8 cellular contexts compared by ENCODE assay signal in genomic region chr5:108148715-108149139, GRCh38.
DNase-seq lines count a peak whose midpoint lies in the region; ATAC-seq, FAIRE-seq and TF ChIP-seq lines count a peak whose summit lies in the region.

No MANE protein-coding gene starts in this region.

- no peak for TF ChIP-seq POLR2A in body of pancreas (IDR thresholded peaks at IDR 0.05)

- no peak overlapping the region for H3K27ac Mint-ChIP-seq in naive thymus-derived CD8-positive, alpha-beta T cell

- no peaks in the 10 kb centered on the region for H3K27me3 Mint-ChIP-seq in naive thymus-derived CD8-positive, alpha-beta T cell

- H3K9me3 ChIP-seq in body of pancreas (no peaks in the 10 kb centered on the region), mucosa of descending colon (no peaks in the 10 kb centered on the region)

- intact Hi-C loops in body of pancreas (cut with DNase I): no loop called here
- intact Hi-C loops in mucosa of descending colon (cut with DNase I, micrococcal nuclease): no loop called here

- ATAC-seq in GM19467 (IDR thresholded peaks at IDR 0.05; ENCODE audit: unreplicated experiment) (peak; percentile 78), body of pancreas (no peak), mucosa of descending colon (peak; percentile 42)
- no peak for ATAC-seq in naive thymus-derived CD8-positive, alpha-beta T cell

- peaks cover 13 to 36% (median 26%) of the 10 kb centered on the region in 3 donors for H3K36me3 Mint-ChIP-seq in naive thymus-derived CD8-positive, alpha-beta T cell

- no peaks in the 10 kb centered on the region for H3K27me3 ChIP-seq in body of pancreas

- DNase-seq in D721Med (ENCODE audit: insufficient read length, low spot score) (no peak), HT1080 (ENCODE audit: low read depth) (peak; percentile 19), body of pancreas (no peak), mucosa of descending colon (peak in 1 of 3 donors; percentile 5)
- no peak for DNase-seq in activated effector memory CD4-positive, alpha-beta T cell treated with Interleukin-2 at 50 U/mL for 16 hours
- no peak for DNase-seq in naive thymus-derived CD8-positive, alpha-beta T cell
- DNase-seq in activated CD4-positive, CD25-positive, alpha-beta regulatory T cell treated with anti-CD3 and anti-CD28 coated beads, Interleukin-2, amount 50 U/mL, for 72 hours: no peak

- peaks cover 0 to 9% (median 0%) of the 10 kb centered on the region in 9 donors for H3K9me3 Mint-ChIP-seq in naive thymus-derived CD8-positive, alpha-beta T cell

- TF ChIP-seq CTCF in D721Med (IDR thresholded peaks at IDR 0.05; ENCODE audit: insufficient read depth, missing control alignments) (peak; percentile 50), body of pancreas (IDR thresholded peaks at IDR 0.05) (peak in 6 of 7 experiments; percentile 8 to 43 (median 32)), mucosa of descending colon (IDR thresholded peaks at IDR 0.05) (no peak)

- FAIRE-seq in D721Med (lab: Jason Lieb, UNC): peak; percentile 93

- no peaks in the 10 kb centered on the region for H3K36me3 ChIP-seq in body of pancreas (replicated peaks in 1 of 2; ENCODE audit: insufficient read depth in 1 of 2, low read depth in 2 of 2)
- H3K36me3 ChIP-seq in mucosa of descending colon (ENCODE audit: low read depth): no peaks in the 10 kb centered on the region

- H3K27ac ChIP-seq in body of pancreas: no peak overlapping the region

- H3K4me3 ChIP-seq in body of pancreas (no peak overlapping the region), mucosa of descending colon (no peak overlapping the region)

- peaks cover 0 to 11% (median 5%) of the 10 kb centered on the region in 4 donors for H3K4me1 Mint-ChIP-seq in naive thymus-derived CD8-positive, alpha-beta T cell

- H3K4me1 ChIP-seq in body of pancreas: no peaks in the 10 kb centered on the region
- H3K4me1 ChIP-seq in mucosa of descending colon (ENCODE audit: low read depth): no peaks in the 10 kb centered on the region

- POLR2A ChIA-PET in naive thymus-derived CD8-positive, alpha-beta T cell (lab: Charles Lee): no interaction called here

- no peak overlapping the region for H3K4me3 Mint-ChIP-seq in naive thymus-derived CD8-positive, alpha-beta T cell

Comparison
In these comparisons a context has a peak if more than half of its experiments do, and no peak if none do; other contexts are left out.
1. ATAC-seq: peak in GM19467 (single experiment) and mucosa of descending colon (single experiment); none in body of pancreas (single experiment) and naive thymus-derived CD8-positive, alpha-beta T cell (0 of 2).